Comparison of ENCODE assay signal across 2 cellular contexts in the genomic region with DNA sequence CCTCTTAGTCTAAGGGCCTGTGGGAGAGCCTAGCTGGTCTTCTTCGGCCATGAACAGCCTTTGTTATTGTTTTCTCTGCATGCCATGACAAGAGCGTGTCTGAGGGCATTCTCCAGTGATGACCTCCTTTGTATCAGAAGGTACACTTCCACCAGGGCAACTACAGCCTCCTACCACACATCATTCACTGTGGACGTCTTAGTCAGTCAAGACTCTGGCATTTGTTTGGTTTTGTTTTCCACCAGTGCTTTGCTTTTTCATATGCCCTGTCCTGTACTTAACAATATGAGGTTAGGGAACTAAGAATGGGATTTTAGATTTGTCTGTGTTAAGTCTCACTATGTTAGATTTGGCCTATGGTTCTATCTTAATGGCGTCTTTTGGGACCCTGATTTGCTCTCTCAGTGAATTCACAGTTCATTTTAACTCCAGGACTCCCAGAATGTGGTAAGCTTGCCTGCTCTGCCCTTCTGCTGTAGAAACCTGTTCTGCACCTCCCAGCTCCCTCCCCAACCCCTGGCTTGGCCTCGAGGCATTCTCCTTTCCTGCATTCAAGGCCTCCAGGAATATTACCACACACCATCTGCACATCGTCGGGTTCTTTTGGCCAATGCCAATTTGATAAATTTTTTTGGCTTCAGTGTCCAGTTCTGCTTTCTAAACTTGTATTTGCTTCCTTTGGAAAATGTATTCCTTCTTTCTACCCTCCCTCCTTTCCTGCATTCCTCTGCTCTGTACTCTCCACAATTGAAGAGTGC.
TF ChIP-seq lines count a peak whose summit lies in the region.

No MANE protein-coding gene starts in this region.

TF ChIP-seq in IMR-90, 13 proteins besides CTCF, POLR2A, EP300 and RAD21:
- no peak for TF ChIP-seq RFX5 (IDR thresholded peaks at IDR 0.05; ENCODE audit: low read depth, low read length)
- no peak for TF ChIP-seq BHLHE40 (IDR thresholded peaks at IDR 0.05; ENCODE audit: low read depth, low read length)
- TF ChIP-seq, protein P1, sequence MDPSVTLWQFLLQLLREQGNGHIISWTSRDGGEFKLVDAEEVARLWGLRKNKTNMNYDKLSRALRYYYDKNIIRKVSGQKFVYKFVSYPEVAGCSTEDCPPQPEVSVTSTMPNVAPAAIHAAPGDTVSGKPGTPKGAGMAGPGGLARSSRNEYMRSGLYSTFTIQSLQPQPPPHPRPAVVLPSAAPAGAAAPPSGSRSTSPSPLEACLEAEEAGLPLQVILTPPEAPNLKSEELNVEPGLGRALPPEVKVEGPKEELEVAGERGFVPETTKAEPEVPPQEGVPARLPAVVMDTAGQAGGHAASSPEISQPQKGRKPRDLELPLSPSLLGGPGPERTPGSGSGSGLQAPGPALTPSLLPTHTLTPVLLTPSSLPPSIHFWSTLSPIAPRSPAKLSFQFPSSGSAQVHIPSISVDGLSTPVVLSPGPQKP (IDR thresholded peaks at IDR 0.05; ENCODE audit: borderline replicate concordance, low read depth, low read length), result no peak
- no peak for TF ChIP-seq MAZ (IDR thresholded peaks at IDR 0.05; ENCODE audit: borderline replicate concordance, low read depth, low read length)
- no peak for TF ChIP-seq MXI1 (IDR thresholded peaks at IDR 0.05; ENCODE audit: borderline replicate concordance, low read depth, low read length)

TF ChIP-seq in liver, 16 proteins besides CTCF, POLR2A, EP300 and RAD21:
- no peak for TF ChIP-seq RXRA (IDR thresholded peaks at IDR 0.05)
- no peak for TF ChIP-seq FOXA2 (IDR thresholded peaks at IDR 0.05)
- TF ChIP-seq NR2F2 (IDR thresholded peaks at IDR 0.05), result no peak
- TF ChIP-seq, protein P2, sequence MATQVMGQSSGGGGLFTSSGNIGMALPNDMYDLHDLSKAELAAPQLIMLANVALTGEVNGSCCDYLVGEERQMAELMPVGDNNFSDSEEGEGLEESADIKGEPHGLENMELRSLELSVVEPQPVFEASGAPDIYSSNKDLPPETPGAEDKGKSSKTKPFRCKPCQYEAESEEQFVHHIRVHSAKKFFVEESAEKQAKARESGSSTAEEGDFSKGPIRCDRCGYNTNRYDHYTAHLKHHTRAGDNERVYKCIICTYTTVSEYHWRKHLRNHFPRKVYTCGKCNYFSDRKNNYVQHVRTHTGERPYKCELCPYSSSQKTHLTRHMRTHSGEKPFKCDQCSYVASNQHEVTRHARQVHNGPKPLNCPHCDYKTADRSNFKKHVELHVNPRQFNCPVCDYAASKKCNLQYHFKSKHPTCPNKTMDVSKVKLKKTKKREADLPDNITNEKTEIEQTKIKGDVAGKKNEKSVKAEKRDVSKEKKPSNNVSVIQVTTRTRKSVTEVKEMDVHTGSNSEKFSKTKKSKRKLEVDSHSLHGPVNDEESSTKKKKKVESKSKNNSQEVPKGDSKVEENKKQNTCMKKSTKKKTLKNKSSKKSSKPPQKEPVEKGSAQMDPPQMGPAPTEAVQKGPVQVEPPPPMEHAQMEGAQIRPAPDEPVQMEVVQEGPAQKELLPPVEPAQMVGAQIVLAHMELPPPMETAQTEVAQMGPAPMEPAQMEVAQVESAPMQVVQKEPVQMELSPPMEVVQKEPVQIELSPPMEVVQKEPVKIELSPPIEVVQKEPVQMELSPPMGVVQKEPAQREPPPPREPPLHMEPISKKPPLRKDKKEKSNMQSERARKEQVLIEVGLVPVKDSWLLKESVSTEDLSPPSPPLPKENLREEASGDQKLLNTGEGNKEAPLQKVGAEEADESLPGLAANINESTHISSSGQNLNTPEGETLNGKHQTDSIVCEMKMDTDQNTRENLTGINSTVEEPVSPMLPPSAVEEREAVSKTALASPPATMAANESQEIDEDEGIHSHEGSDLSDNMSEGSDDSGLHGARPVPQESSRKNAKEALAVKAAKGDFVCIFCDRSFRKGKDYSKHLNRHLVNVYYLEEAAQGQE (IDR thresholded peaks at IDR 0.05), result no peak
- TF ChIP-seq, protein P3, sequence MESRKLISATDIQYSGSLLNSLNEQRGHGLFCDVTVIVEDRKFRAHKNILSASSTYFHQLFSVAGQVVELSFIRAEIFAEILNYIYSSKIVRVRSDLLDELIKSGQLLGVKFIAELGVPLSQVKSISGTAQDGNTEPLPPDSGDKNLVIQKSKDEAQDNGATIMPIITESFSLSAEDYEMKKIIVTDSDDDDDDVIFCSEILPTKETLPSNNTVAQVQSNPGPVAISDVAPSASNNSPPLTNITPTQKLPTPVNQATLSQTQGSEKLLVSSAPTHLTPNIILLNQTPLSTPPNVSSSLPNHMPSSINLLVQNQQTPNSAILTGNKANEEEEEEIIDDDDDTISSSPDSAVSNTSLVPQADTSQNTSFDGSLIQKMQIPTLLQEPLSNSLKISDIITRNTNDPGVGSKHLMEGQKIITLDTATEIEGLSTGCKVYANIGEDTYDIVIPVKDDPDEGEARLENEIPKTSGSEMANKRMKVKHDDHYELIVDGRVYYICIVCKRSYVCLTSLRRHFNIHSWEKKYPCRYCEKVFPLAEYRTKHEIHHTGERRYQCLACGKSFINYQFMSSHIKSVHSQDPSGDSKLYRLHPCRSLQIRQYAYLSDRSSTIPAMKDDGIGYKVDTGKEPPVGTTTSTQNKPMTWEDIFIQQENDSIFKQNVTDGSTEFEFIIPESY (IDR thresholded peaks at IDR 0.05), result no peak
- no peak for TF ChIP-seq FOXA1 (IDR thresholded peaks at IDR 0.05)
